16 cellular contexts compared by ENCODE assay signal in genomic region chr17:4266550-4266949, GRCh38.
"Had no signal": no experiment of that assay in that cellular context is flagged by ENCODE, and none has a peak within 500 bp of the region (broad histone marks: within the 10 kb centered on the region; RNA-seq: fewer than 3 reads in every experiment).

No MANE protein-coding gene starts in this region.

- ATAC-seq: left colon; naive thymus-derived CD4-positive, alpha-beta T cell; psoas muscle; right lobe of liver; stimulated activated memory B cell treated with anti-CD40 and anti-IgM and Interleukin-4, amounts not matched to agents 10 μg/mL and 1 μg/mL and 100 μg/mL, for 72 hours had no signal

- H3K4me3 ChIP-seq: hepatocyte, psoas muscle, right lobe of liver, tibial artery, upper lobe of left lung, uterus had no signal

- H3K9me3 ChIP-seq: psoas muscle, right lobe of liver, tibial artery, upper lobe of left lung, uterus had no signal

- H3K36me3 ChIP-seq: uterus had no signal

- H3K27ac Mint-ChIP-seq: stimulated activated memory B cell treated with anti-CD40 and anti-IgM and Interleukin-4, amounts not matched to agents 10 μg/mL and 1 μg/mL and 100 μg/mL, for 72 hours; stimulated activated naive CD8-positive, alpha-beta T cell treated with anti-CD3 and anti-CD28 coated beads, Interleukin-15, Interleukin-2, amounts not matched to agents 100 ng/mL and 50 ng/mL, for 24 hours had no signal

- H3K27ac ChIP-seq: hepatocyte, psoas muscle, right lobe of liver, tibial artery, upper lobe of left lung, uterus had no signal

- H3K4me3 Mint-ChIP-seq: nephron progenitor cell; stimulated activated memory B cell treated with anti-CD40 and anti-IgM and Interleukin-4, amounts not matched to agents 10 μg/mL and 1 μg/mL and 100 μg/mL, for 72 hours; stimulated activated naive CD8-positive, alpha-beta T cell treated with anti-CD3 and anti-CD28 coated beads, Interleukin-15, Interleukin-2, amounts not matched to agents 100 ng/mL and 50 ng/mL, for 24 hours had no signal

- H3K4me2 ChIP-seq: hepatocyte had no signal

- H3K9me3 Mint-ChIP-seq: stimulated activated memory B cell treated with anti-CD40 and anti-IgM and Interleukin-4, amounts not matched to agents 10 μg/mL and 1 μg/mL and 100 μg/mL, for 72 hours; stimulated activated naive CD8-positive, alpha-beta T cell treated with anti-CD3 and anti-CD28 coated beads, Interleukin-15, Interleukin-2, amounts not matched to agents 100 ng/mL and 50 ng/mL, for 24 hours had no signal

- H3K27me3 ChIP-seq: hepatocyte, right lobe of liver, tibial artery, upper lobe of left lung, uterus had no signal

- H3K27me3 Mint-ChIP-seq: naive thymus-derived CD4-positive, alpha-beta T cell; stimulated activated memory B cell treated with anti-CD40 and anti-IgM and Interleukin-4, amounts not matched to agents 10 μg/mL and 1 μg/mL and 100 μg/mL, for 72 hours; stimulated activated naive CD8-positive, alpha-beta T cell treated with anti-CD3 and anti-CD28 coated beads, Interleukin-15, Interleukin-2, amounts not matched to agents 100 ng/mL and 50 ng/mL, for 24 hours had no signal

- H2AFZ ChIP-seq: hepatocyte had no signal

- DNase-seq: dermis blood vessel endothelial cell; effector CD4-positive, alpha-beta T cell; foreskin melanocyte; left colon; naive thymus-derived CD4-positive, alpha-beta T cell; nephron progenitor cell; psoas muscle; retina; right lobe of liver; stimulated activated CD4-positive, alpha-beta T cell treated with anti-CD3 and anti-CD28 coated beads, Interleukin-4, amount 100 ng/mL, for 24 hours; tibial artery; uterus had no signal
